Comparison of ENCODE assay signal across 11 cellular contexts in the genomic region with DNA sequence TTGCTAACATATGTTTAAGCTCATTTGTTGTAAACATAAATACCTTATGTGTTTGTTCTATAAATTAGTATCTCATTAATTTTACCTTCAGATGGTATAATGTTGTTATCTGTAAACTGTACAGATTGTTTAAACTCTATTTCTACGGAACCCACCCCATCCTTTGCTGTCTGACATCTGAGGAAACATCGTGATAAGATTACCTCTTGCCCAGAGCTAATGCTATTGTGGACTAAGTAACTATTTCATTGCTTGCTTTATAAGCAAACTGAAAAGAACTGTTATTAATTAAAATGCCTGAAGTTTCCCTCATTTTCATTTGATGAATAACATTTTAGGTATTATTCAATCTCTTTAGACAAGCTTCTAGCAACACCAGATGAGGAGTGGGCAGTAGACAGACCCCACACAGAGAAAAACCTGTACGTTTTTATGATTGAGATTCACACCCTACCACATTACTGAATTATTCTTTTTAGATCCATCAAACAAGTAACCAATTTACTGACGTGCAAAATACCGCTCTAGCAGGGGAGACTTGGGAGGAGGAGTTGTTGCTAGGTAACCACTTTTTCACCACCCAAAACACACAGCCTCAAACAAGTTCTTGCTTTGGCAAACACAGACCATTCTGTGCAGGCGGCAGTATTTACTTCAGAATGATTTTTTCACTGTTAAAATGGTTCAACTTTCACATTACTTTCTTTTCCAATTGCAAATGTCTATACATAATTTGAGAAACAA. TPM values are rescaled to one million over a fixed set of nuclear protein-coding genes. Genes with fewer than 3 reads are reported as not detected.
A peak's percentile ranks its signal among the peaks of the same experiment; 100 is the strongest.
DNase-seq lines count a peak whose midpoint lies in the region; ATAC-seq, FAIRE-seq and TF ChIP-seq lines count a peak whose summit lies in the region.
"Had no signal": no experiment of that assay in that cellular context is flagged by ENCODE, and none has a peak within 500 bp of the region (broad histone marks: within the 10 kb centered on the region; RNA-seq: fewer than 3 reads in every experiment).

No MANE protein-coding gene starts in this region.

- H3K36me3 Mint-ChIP-seq in Calu3 (ENCODE audit: insufficient read depth, unreplicated experiment) = no peaks in the 10 kb centered on the region

- H3K27ac ChIP-seq in small intestine (ENCODE audit: low read depth in 1 of 2, low read length in 1 of 2) = no peak overlapping the region
- H3K27ac ChIP-seq: Peyer's patch had no signal

- intact Hi-C loops in Calu3 (cut with micrococcal nuclease; ENCODE audit: unreplicated experiment) = loop anchor here (10.0 kb wide), 2 partner anchors 116 to 286 kb away; no protein-coding TSS in a partner anchor

- WGBS in small intestine, 3 donors = 2 to 4% (median 3%) methylated on average over 6 of the region's 6 CpGs

- H3K9me3 Mint-ChIP-seq in Calu3 (ENCODE audit: low read depth, unreplicated experiment) = no peaks in the 10 kb centered on the region

- no peaks in the 10 kb centered on the region for H3K36me3 ChIP-seq in small intestine (ENCODE audit: control insufficient read depth in 2 of 2, insufficient read depth in 2 of 2, low read length in 2 of 2)
- H3K36me3 ChIP-seq: Peyer's patch had no signal

- CTCF ChIA-PET in Calu3 (lab: Charles Lee) = no interaction called here

- H3K27me3 ChIP-seq in small intestine (ENCODE audit: control insufficient read depth in 2 of 2, insufficient read depth in 2 of 2, low read length in 2 of 2) = no peaks in the 10 kb centered on the region
- H3K27me3 ChIP-seq: Peyer's patch had no signal

- H3K4me1 Mint-ChIP-seq in Calu3 (ENCODE audit: low read depth, unreplicated experiment) = no peaks in the 10 kb centered on the region

- H3K4me1 ChIP-seq in small intestine (ENCODE audit: control insufficient read depth in 2 of 2, insufficient read depth in 1 of 2, low read depth in 1 of 2, low read length in 1 of 2) = no peaks in the 10 kb centered on the region
- H3K4me1 ChIP-seq: Peyer's patch had no signal

- H3K9me3 ChIP-seq in small intestine (ENCODE audit: control insufficient read depth, low read depth) = no peaks in the 10 kb centered on the region
- H3K9me3 ChIP-seq: Peyer's patch had no signal

- peak; percentile 65 for ATAC-seq in HG03060 (IDR thresholded peaks at IDR 0.05; ENCODE audit: low read depth, unreplicated experiment)
- ATAC-seq in HG02970 (IDR thresholded peaks at IDR 0.05; ENCODE audit: low FRiP score, unreplicated experiment) = no peak

- peak; percentile 7 for DNase-seq in Calu3
- DNase-seq in NCI-H446 treated with DMSO at 0.1 percent for 48 hours (lab: John Stamatoyannopoulos, UW) = peak; percentile 94
- DNase-seq in fibroblast of pulmonary artery (ENCODE audit: low read depth) = peak; percentile 29
- DNase-seq in small intestine = no peak
- DNase-seq in activated CD8-positive, alpha-beta memory T cell treated with anti-CD3 and anti-CD28 coated beads, Interleukin-2, amount 50 U/mL, for 48 hours = no peak
- DNase-seq in central memory CD4-positive, alpha-beta T cell = no peak
- DNase-seq: Peyer's patch had no signal

- no peak overlapping the region for H3K27ac Mint-ChIP-seq in Calu3 (ENCODE audit: unreplicated experiment)

- H3K4me3 Mint-ChIP-seq in Calu3 (ENCODE audit: low read depth, unreplicated experiment) = no peak overlapping the region

- H3K4me3 ChIP-seq in fibroblast of pulmonary artery (replicated peaks; ENCODE audit: low read depth, low read length) = no peak overlapping the region
- no peak overlapping the region for H3K4me3 ChIP-seq in small intestine (ENCODE audit: low read depth in 1 of 2, low read length in 2 of 2)
- H3K4me3 ChIP-seq: Peyer's patch had no signal

- peaks cover 18% of the 10 kb centered on the region for H3K27me3 Mint-ChIP-seq in Calu3 (ENCODE audit: unreplicated experiment)

- TF ChIP-seq CTCF in Calu3 (IDR thresholded peaks at IDR 0.05; ENCODE audit: unreplicated experiment) = no peak
- TF ChIP-seq CTCF in fibroblast of pulmonary artery (IDR thresholded peaks at IDR 0.05; ENCODE audit: low read length, missing control alignments) = no peak

- BruUV-seq in Calu3 (replicated peaks; lab: Mats Ljungman, UMichigan) = no TSS peak

- no peak for FAIRE-seq in small intestine (lab: Jason Lieb, UNC)
- FAIRE-seq: endothelial cell of umbilical vein had no signal

RNA-seq across cellular contexts. Expression of a gene that starts 1.9 kb away (rescaled TPM):
- total RNA-seq in Calu3 (2022) = not detected in 2 replicates
- polyA plus RNA-seq in small intestine = 1 to 10 TPM in 1 of 3 donors, not detected in 2; 2.3 TPM
- total RNA-seq: Daoy, endothelial cell of umbilical vein had no signal
- polyA plus RNA-seq: endothelial cell of umbilical vein had no signal

Comparison
In these comparisons a context has a peak if more than half of its experiments do, and no peak if none do; other contexts are left out.
1. DNase-seq: peak in Calu3 (single experiment), NCI-H446 treated with DMSO at 0.1 percent for 48 hours (single experiment) and fibroblast of pulmonary artery (single experiment); none in small intestine (single experiment), activated CD8-positive, alpha-beta memory T cell treated with anti-CD3 and anti-CD28 coated beads, Interleukin-2, amount 50 U/mL, for 48 hours (single experiment) and central memory CD4-positive, alpha-beta T cell (single experiment).